8 cellular contexts compared by ENCODE assay signal in the genomic region with DNA sequence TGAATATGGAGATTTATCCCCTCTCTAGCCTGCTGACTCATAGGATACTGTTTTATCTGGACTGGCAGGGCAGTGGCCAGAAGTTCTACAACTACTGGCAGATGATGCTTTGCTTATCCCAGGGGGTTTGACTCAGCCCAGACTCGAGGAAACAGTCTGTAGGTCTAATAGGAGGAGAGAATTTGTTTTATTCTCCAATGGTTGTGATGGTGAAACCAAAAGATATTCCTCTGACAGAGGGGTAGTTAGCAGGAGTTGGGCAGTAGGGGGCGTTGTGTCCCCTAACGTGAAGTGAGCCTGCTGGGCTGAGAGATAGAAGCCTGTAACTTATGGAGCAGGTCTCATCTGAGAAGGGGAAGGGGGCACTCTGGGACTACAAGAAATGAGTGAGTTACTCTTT.
DNase-seq lines count a peak whose midpoint lies in the region; ATAC-seq and TF ChIP-seq lines count a peak whose summit lies in the region.

No MANE protein-coding gene starts in this region.

- no peaks in the 10 kb centered on the region for H3K27me3 ChIP-seq in smooth muscle cell (ENCODE audit: low read depth)

- H3K4me1 ChIP-seq in smooth muscle cell (ENCODE audit: low read depth): no peaks in the 10 kb centered on the region

- H3K9me3 ChIP-seq in smooth muscle cell (replicated peaks; ENCODE audit: low read depth): no peaks in the 10 kb centered on the region

- H4K20me1 ChIP-seq in smooth muscle cell (ENCODE audit: low read depth): no peaks in the 10 kb centered on the region

- peak; percentile 27 for TF ChIP-seq CTCF in epithelial cell of proximal tubule (conservative IDR thresholded peaks at IDR 0.05; ENCODE audit: low read depth, low read length)
- TF ChIP-seq CTCF in smooth muscle cell (IDR thresholded peaks at IDR 0.05; ENCODE audit: borderline replicate concordance, insufficient read depth, poor library complexity, severe bottlenecking): peak; percentile 22

- H3K36me3 ChIP-seq in smooth muscle cell (ENCODE audit: low read depth): no peaks in the 10 kb centered on the region

- H3K4me3 ChIP-seq in epithelial cell of proximal tubule (ENCODE audit: low read depth, low read length) (no peak overlapping the region), smooth muscle cell (no peak overlapping the region)

- no peaks in the 10 kb centered on the region for H3K79me2 ChIP-seq in smooth muscle cell (ENCODE audit: low read depth)

- H3K4me2 ChIP-seq in smooth muscle cell: no peak overlapping the region

- DNase-seq in activated CD4-positive, alpha-beta T cell treated with anti-CD3 and anti-CD28 coated beads, Interleukin-2, amount 50 U/mL, for 48 hours: peak; percentile 24 to 36
- no peak for DNase-seq in activated CD4-positive, alpha-beta T cell treated with anti-CD3 and anti-CD28 coated beads, Interleukin-2, amount 50 U/mL, for 4 hours
- DNase-seq in NCI-H526 treated with DMSO at 0.1 percent for 48 hours (lab: John Stamatoyannopoulos, UW) (peak; percentile 21), epithelial cell of proximal tubule (ENCODE audit: low read depth) (no peak), smooth muscle cell (lab: John Stamatoyannopoulos, UW; ENCODE audit: unreplicated experiment) (no peak), GF-D8 (lab: John Stamatoyannopoulos, UW) (no peak)

- no peaks in the 10 kb centered on the region for H3F3A ChIP-seq in smooth muscle cell (ENCODE audit: low read depth)

- no peak overlapping the region for H2AFZ ChIP-seq in smooth muscle cell (ENCODE audit: low read depth)

- WGBS in smooth muscle cell (ENCODE audit: low lambda C conversion rate): 3% methylated on average over 3 of the region's 3 CpGs

- no peak for ATAC-seq in GM19324 (IDR thresholded peaks at IDR 0.05; ENCODE audit: low FRiP score, unreplicated experiment)
- ATAC-seq in HG03135 (IDR thresholded peaks at IDR 0.05; ENCODE audit: unreplicated experiment): no peak

- no peak overlapping the region for H3K9ac ChIP-seq in smooth muscle cell (ENCODE audit: low read depth)

- no peak overlapping the region for H3K27ac ChIP-seq in smooth muscle cell (ENCODE audit: low read depth)

Comparison
In these comparisons a context has a peak if more than half of its experiments do, and no peak if none do; other contexts are left out.
1. DNase-seq: peak in activated CD4-positive, alpha-beta T cell treated with anti-CD3 and anti-CD28 coated beads, Interleukin-2, amount 50 U/mL, for 48 hours (2 of 2) and NCI-H526 treated with DMSO at 0.1 percent for 48 hours (single experiment); none in activated CD4-positive, alpha-beta T cell treated with anti-CD3 and anti-CD28 coated beads, Interleukin-2, amount 50 U/mL, for 4 hours (0 of 2), epithelial cell of proximal tubule (single experiment), smooth muscle cell (single experiment) and GF-D8 (single experiment).